Comparison of ENCODE assay signal across 8 cellular contexts in genomic region chr10:75111906-75112703, GRCh38. TPM values are rescaled to one million over a fixed set of nuclear protein-coding genes. Genes with fewer than 3 reads are reported as not detected.
DNase-seq lines count a peak whose midpoint lies in the region; ATAC-seq and TF ChIP-seq lines count a peak whose summit lies in the region.

No MANE protein-coding gene starts in this region.

- CTCF ChIA-PET in T-cell (lab: Charles Lee), result interaction anchor here in 1 of 2 donors (0.5 to 2.1 kb wide), 4 partner anchors 76 to 1462 kb away, joined by 3 to 6 read pairs (median 4); no protein-coding TSS in a partner anchor

- peak overlapping the region; percentile 84 to 98 (median 91) for H3K4me3 Mint-ChIP-seq in T-cell

- H3K27me3 ChIP-seq in brain microvascular endothelial cell (replicated peaks), result no peaks in the 10 kb centered on the region
- H3K27me3 ChIP-seq in iPS-15b (ENCODE audit: control insufficient read depth, insufficient read depth, low read length), result no peaks in the 10 kb centered on the region
- no peaks in the 10 kb centered on the region for H3K27me3 ChIP-seq in gastrocnemius medialis

- H3K4me3 ChIP-seq in brain microvascular endothelial cell (ENCODE audit: low read depth, low read length), result peak overlapping the region; percentile 91
- peak overlapping the region; percentile 66 for H3K4me3 ChIP-seq in iPS-15b (ENCODE audit: low read depth, low read length)
- peak overlapping the region; percentile 88 to 100 (median 94) for H3K4me3 ChIP-seq in gastrocnemius medialis

- peaks cover 51 to 59% (median 54%) of the 10 kb centered on the region in 3 donors for H3K4me1 Mint-ChIP-seq in T-cell

- intact Hi-C loops in gastrocnemius medialis (cut with DNase I; ENCODE audit: low total_unique reads), result loop anchor here (1.0 to 10.0 kb wide), 5 partner anchors 98 to 1237 kb away; partner anchors contain the start of genes CAMK2G, KAT6B and VDAC2

- H3K4me1 ChIP-seq in iPS-15b (ENCODE audit: control insufficient read depth, insufficient read depth, low read length) (peaks cover 2% of the 10 kb centered on the region), gastrocnemius medialis (peaks cover 67 to 72% of the 10 kb centered on the region in 2 donors)

- H3K9me3 ChIP-seq in iPS-15b (ENCODE audit: control insufficient read depth, insufficient read depth, low read length), result no peaks in the 10 kb centered on the region
- H3K9me3 ChIP-seq in gastrocnemius medialis, result no peaks in the 10 kb centered on the region

- peak; percentile 23 for DNase-seq in DMS79 treated with DMSO at 0.1 percent for 48 hours (lab: John Stamatoyannopoulos, UW)
- DNase-seq in HuH-7 (ENCODE audit: low spot score), result peak; percentile 62
- DNase-seq in T-cell, result peak in 31 of 34 experiments; percentile 13 to 59 (median 31)
- peak; percentile 34 for DNase-seq in brain microvascular endothelial cell
- peak; percentile 55 to 70 for DNase-seq in gastrocnemius medialis
- no peak for DNase-seq in NCI-H1694 treated with DMSO at 0.1 percent for 48 hours (lab: John Stamatoyannopoulos, UW)

- no peaks in the 10 kb centered on the region for H3K36me3 Mint-ChIP-seq in T-cell

- peak overlapping the region; percentile 70 for H3K9ac ChIP-seq in iPS-15b (ENCODE audit: low read depth, low read length)

- in situ Hi-C loops in brain microvascular endothelial cell (cut with HindIII; ENCODE audit: low pct_ligation_motif_present, low sequenced_read_pairs), result no loop called here
- in situ Hi-C loops in gastrocnemius medialis (cut with MboI; ENCODE audit: low sequenced_read_pairs in 4 of 4), result loop anchor here in 3 of 4 donors (5.0 to 10.0 kb wide), 2 partner anchors 113 to 115 kb away; no protein-coding TSS in a partner anchor

- peak in 1 of 2 donors; percentile 21 for TF ChIP-seq POLR2A in gastrocnemius medialis (IDR thresholded peaks at IDR 0.05)

- H3K36me3 ChIP-seq in brain microvascular endothelial cell (replicated peaks) (no peaks in the 10 kb centered on the region), iPS-15b (ENCODE audit: control insufficient read depth, insufficient read depth, low read length) (no peaks in the 10 kb centered on the region), gastrocnemius medialis (no peaks in the 10 kb centered on the region)

- peak overlapping the region; percentile 75 for H3K27ac ChIP-seq in brain microvascular endothelial cell
- peak overlapping the region; percentile 97 to 100 (median 98) for H3K27ac ChIP-seq in gastrocnemius medialis

- ATAC-seq in GM21528 (IDR thresholded peaks at IDR 0.05; ENCODE audit: low FRiP score, unreplicated experiment) (peak; percentile 29), T-cell (replicated peaks in 1 of 4) (peak; percentile 20 to 39 (median 26)), gastrocnemius medialis (peak; percentile 9 to 25)

- POLR2A ChIA-PET in T-cell (lab: Charles Lee), result interaction anchor here (0.6 to 1.5 kb wide), 3 partner anchors 98 to 485 kb away, joined by 3 to 5 read pairs (median 4); partner anchors contain the start of gene VDAC2 (in 2 of the 2)

- peaks cover 0 to 3% (median 0%) of the 10 kb centered on the region in 3 donors for H3K9me3 Mint-ChIP-seq in T-cell

- H3K27ac Mint-ChIP-seq in T-cell, result peak overlapping the region; percentile 86 to 91

- H3K27me3 Mint-ChIP-seq in T-cell, result no peaks in the 10 kb centered on the region

- TF ChIP-seq CTCF in brain microvascular endothelial cell (IDR thresholded peaks at IDR 0.05; ENCODE audit: low read depth, low read length, missing control alignments) (no peak), gastrocnemius medialis (IDR thresholded peaks at IDR 0.05 in 4 of 5, conservative IDR thresholded peaks at IDR 0.05 in 1 of 5) (no peak)

RNA-seq across cellular contexts. Expression of gene SAMD8, which starts 0.6 kb away (rescaled TPM):
- total RNA-seq in T-cell (10 to 100 TPM; 15.6 to 28.1 (median 16.1) TPM), gastrocnemius medialis (100 to 1,000 TPM in 1 of 4 donors, 10 to 100 TPM in 3; 46.2 to 125 (median 68.9) TPM)
